In the genomic region with DNA sequence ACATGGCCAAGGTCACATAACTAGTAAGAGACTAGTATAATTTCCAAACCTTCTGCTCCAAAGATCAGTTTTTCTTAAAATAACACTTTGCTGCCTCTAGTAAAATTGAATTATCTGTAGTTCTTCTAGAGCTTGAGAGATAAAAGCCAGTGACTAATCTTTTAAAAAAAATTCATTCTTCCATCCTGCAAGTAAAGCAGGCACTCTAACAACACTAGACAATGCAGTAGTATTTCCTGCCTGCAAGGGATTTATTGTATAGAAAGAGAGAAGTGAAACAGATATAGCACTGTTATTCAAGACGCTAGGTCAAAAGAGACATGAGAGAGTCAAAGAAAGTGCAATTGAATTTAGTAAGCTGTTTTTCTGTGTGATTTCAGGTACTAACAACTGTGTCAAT, we compare ENCODE assay signal across 13 cellular contexts.
DNase-seq lines count a peak whose midpoint lies in the region; ATAC-seq, FAIRE-seq and TF ChIP-seq lines count a peak whose summit lies in the region.
"Had no signal": no experiment of that assay in that cellular context is flagged by ENCODE, and none has a peak within 500 bp of the region (broad histone marks: within the 10 kb centered on the region; RNA-seq: fewer than 3 reads in every experiment).

No MANE protein-coding gene starts in this region.

- H3K27ac Mint-ChIP-seq in memory B cell (no peak overlapping the region), chondrocyte (ENCODE audit: unreplicated experiment) (no peak overlapping the region)
- H3K27ac Mint-ChIP-seq: WTC11 had no signal

- H3K9me3 Mint-ChIP-seq in memory B cell (no peaks in the 10 kb centered on the region), chondrocyte (ENCODE audit: low read depth) (peaks cover 3% of the 10 kb centered on the region)

- FAIRE-seq in D721Med (lab: Jason Lieb, UNC) = no peak

- TF ChIP-seq CTCF in chondrocyte (IDR thresholded peaks at IDR 0.05) (no peak), D721Med (IDR thresholded peaks at IDR 0.05; ENCODE audit: insufficient read depth, missing control alignments) (no peak), BE2C (IDR thresholded peaks at IDR 0.05; ENCODE audit: low read depth, low read length) (no peak)

- H3K4me3 Mint-ChIP-seq in memory B cell (no peak overlapping the region), chondrocyte (ENCODE audit: unreplicated experiment) (no peak overlapping the region)
- H3K4me3 Mint-ChIP-seq: WTC11 had no signal

- H3K27me3 Mint-ChIP-seq in memory B cell = peaks cover 3% of the 10 kb centered on the region
- no peaks in the 10 kb centered on the region for H3K27me3 Mint-ChIP-seq in chondrocyte (ENCODE audit: low read depth)

- H3K9me3 ChIP-seq in BE2C = no peaks in the 10 kb centered on the region

- no peaks in the 10 kb centered on the region for H3K36me3 ChIP-seq in BE2C

- ATAC-seq in GM18870 (IDR thresholded peaks at IDR 0.05; ENCODE audit: unreplicated experiment) (peak; percentile 81), HG02870 (IDR thresholded peaks at IDR 0.05; ENCODE audit: unreplicated experiment) (peak; percentile 97), memory B cell (ENCODE audit: low read depth) (peak; percentile 97), left lobe of liver (no peak)
- ATAC-seq: foreskin keratinocyte, WTC11 had no signal

- H3K27me3 ChIP-seq in BE2C = no peaks in the 10 kb centered on the region
- H3K27me3 ChIP-seq: foreskin keratinocyte had no signal

- DNase-seq in KG1 (lab: John Stamatoyannopoulos, UW) = peak; percentile 22
- no peak for DNase-seq in memory B cell (ENCODE audit: low spot score in 2 of 2)
- no peak for DNase-seq in chondrocyte (ENCODE audit: low spot score)
- DNase-seq in left lobe of liver (ENCODE audit: low spot score) = no peak
- no peak for DNase-seq in D721Med (ENCODE audit: insufficient read length, low spot score)
- DNase-seq in BE2C = no peak
- DNase-seq: NCI-H2029, occipital lobe had no signal

- H3K4me3 ChIP-seq in BE2C (ENCODE audit: low read depth, low read length) = no peak overlapping the region
- H3K4me3 ChIP-seq: coronary artery had no signal

- H3K4me1 ChIP-seq in BE2C = no peaks in the 10 kb centered on the region
- H3K4me1 ChIP-seq: foreskin keratinocyte had no signal

- H3K36me3 Mint-ChIP-seq in memory B cell (no peaks in the 10 kb centered on the region), chondrocyte (ENCODE audit: low read depth) (no peaks in the 10 kb centered on the region)

- H3K4me1 Mint-ChIP-seq in memory B cell = peaks cover 5% of the 10 kb centered on the region
- H3K4me1 Mint-ChIP-seq in chondrocyte (ENCODE audit: low read depth) = peaks cover 2% of the 10 kb centered on the region
